ENCODE assay signal across 8 cellular contexts in the genomic region with DNA sequence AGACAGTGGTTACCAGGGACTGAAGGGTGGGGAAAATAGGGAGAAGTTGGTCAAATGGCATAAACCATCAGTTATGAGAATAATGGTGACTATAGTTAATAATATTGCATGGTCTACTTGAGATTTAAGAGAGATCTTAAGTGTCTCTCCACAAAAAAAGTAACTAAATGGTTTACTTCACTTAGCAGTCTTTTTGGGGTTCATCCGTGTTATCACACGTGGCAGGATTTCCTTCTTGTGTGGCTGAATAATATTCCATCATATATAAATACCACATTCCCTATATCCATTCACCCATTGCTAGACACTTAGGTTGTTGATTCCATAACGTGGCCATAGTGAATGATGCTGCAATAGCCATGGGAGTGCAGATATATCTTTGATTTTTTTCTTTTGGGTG.
"Had no signal": no experiment of that assay in that cellular context is flagged by ENCODE, and none has a peak within 500 bp of the region (broad histone marks: within the 10 kb centered on the region; RNA-seq: fewer than 3 reads in every experiment).

No MANE protein-coding gene starts in this region.

- H3K36me3 ChIP-seq: HAP-1 had no signal

- H3K4me1 ChIP-seq: HAP-1 had no signal

- H3K27ac ChIP-seq: GM23248 had no signal

- H3K4me3 ChIP-seq: GM23248, GM23338, HAP-1 had no signal

- H3K9me3 ChIP-seq: HAP-1 had no signal

- DNase-seq: GM23248, GOT3, H7, H9, HCEC 1CT, HFFc6 had no signal
